ENCODE assay signal across 23 cellular contexts in the genomic region with DNA sequence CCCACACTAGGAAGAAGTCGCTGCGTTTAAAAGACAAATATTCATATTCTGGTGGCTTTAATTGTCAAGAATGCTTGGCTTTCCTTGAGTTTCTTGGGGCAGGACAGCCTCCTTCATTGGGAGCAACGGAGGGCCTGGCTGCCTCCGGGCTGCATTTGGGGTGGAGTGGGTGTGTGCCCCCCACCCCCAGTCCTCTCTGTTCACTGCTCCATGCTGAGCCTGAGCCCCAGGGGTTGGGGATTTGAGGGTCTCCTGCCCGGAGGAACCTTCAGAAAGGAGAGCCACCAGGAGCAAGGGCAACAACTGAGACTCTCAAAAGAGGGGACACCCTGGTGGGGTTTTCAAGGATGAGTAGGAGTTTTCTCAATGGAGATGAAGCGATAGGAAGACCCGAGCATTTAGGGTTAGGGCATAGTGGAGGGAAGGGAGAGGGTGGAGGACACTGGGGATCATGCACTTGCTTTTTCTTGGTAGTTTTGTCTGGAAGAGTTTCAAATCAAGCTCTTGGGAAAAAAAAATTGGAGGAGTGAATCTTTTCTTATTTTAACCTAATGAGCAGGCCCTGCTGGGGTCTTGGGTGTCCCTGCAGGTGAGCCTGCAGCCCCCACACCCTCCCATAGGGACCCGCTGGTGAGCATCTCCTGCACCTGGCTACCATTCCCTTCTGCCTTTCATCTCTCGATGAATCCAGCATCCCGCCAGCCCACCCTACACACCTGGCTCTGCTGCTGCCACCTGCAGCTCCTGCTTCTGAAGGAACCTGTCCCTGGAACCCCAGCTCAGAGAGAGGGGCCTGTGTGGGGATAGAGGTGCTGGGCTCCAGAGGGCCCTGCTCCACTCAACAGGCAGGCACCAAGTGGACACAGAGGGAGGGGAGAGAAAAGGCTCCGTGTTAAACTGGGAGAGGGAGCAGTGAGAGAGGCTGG. TPM values are rescaled to one million over a fixed set of nuclear protein-coding genes. Genes with fewer than 3 reads are reported as not detected.
"Had no signal": no experiment of that assay in that cellular context is flagged by ENCODE, and none has a peak within 500 bp of the region (broad histone marks: within the 10 kb centered on the region; RNA-seq: fewer than 3 reads in every experiment).

No MANE protein-coding gene starts in this region.

- ATAC-seq: activated T-cell treated with anti-CD3 and anti-CD28 coated beads, Interleukin-2, amount 50 U/mL, for 4 hours; esophagus mucosa; gastrocnemius medialis; stimulated activated memory B cell treated with anti-CD40 and anti-IgM and Interleukin-4, amounts not matched to agents 10 μg/mL and 1 μg/mL and 100 μg/mL, for 72 hours had no signal

- H3K4me1 Mint-ChIP-seq: activated CD4-positive, alpha-beta T cell treated with anti-CD3 and anti-CD28 coated beads, Interleukin-2, amount 10 ng/mL, durations not matched to agents 7 days and 5 days; activated naive CD4-positive, alpha-beta T cell treated with anti-CD3 and anti-CD28 coated beads, Interleukin-2, amount 50 U/mL, for 24 hours; immature natural killer cell; naive B cell; stimulated activated memory B cell treated with anti-CD40 and anti-IgM and Interleukin-4, amounts not matched to agents 10 μg/mL and 1 μg/mL and 100 μg/mL, for 72 hours had no signal

- H3K27ac ChIP-seq: ascending aorta, breast epithelium, gastrocnemius medialis, heart left ventricle, neutrophil, parathyroid adenoma, spleen, thoracic aorta, upper lobe of right lung had no signal

- DNase-seq: activated CD4-positive, alpha-beta T cell treated with anti-CD3 and anti-CD28 coated beads, Interleukin-2, amount 10 ng/mL, durations not matched to agents 7 days and 5 days; activated CD8-positive, alpha-beta memory T cell treated with anti-CD3 and anti-CD28 coated beads, Interleukin-2, amount 50 U/mL, for 4 hours; activated effector memory CD4-positive, alpha-beta T cell treated with Interleukin-2 at 50 U/mL for 16 hours; activated T-cell treated with anti-CD3 and anti-CD28 coated beads, Interleukin-2, amount 50 U/mL, for 4 hours; cortex of kidney; effector CD8-positive, alpha-beta T cell; gastrocnemius medialis; immature natural killer cell; naive B cell; spleen; stimulated activated CD4-positive, alpha-beta T cell treated with anti-CD3 and anti-CD28 coated beads, Interleukin-4, amount 100 ng/mL, for 4 hours; upper lobe of right lung had no signal

- H3K4me3 ChIP-seq: ascending aorta, breast epithelium, gastrocnemius medialis, heart left ventricle, mucosa of descending colon, spleen, thoracic aorta, upper lobe of right lung had no signal

- H3K27ac Mint-ChIP-seq: activated CD4-positive, alpha-beta T cell treated with anti-CD3 and anti-CD28 coated beads, Interleukin-2, amount 10 ng/mL, durations not matched to agents 7 days and 5 days; activated naive CD4-positive, alpha-beta T cell treated with anti-CD3 and anti-CD28 coated beads, Interleukin-2, amount 50 U/mL, for 24 hours; stimulated activated memory B cell treated with anti-CD40 and anti-IgM and Interleukin-4, amounts not matched to agents 10 μg/mL and 1 μg/mL and 100 μg/mL, for 72 hours had no signal

- H3K9me3 Mint-ChIP-seq: activated CD4-positive, alpha-beta T cell treated with anti-CD3 and anti-CD28 coated beads, Interleukin-2, amount 10 ng/mL, durations not matched to agents 7 days and 5 days; activated naive CD4-positive, alpha-beta T cell treated with anti-CD3 and anti-CD28 coated beads, Interleukin-2, amount 50 U/mL, for 24 hours; activated T-cell treated with anti-CD3 and anti-CD28 coated beads, Interleukin-2, amount 50 U/mL, for 4 hours; immature natural killer cell; naive B cell; stimulated activated memory B cell treated with anti-CD40 and anti-IgM and Interleukin-4, amounts not matched to agents 10 μg/mL and 1 μg/mL and 100 μg/mL, for 72 hours had no signal

- H3K9me3 ChIP-seq: ascending aorta, breast epithelium, gastrocnemius medialis, heart left ventricle, mucosa of descending colon, neutrophil, spleen, thoracic aorta, upper lobe of right lung had no signal

- H3K9ac ChIP-seq: parathyroid adenoma had no signal

- H3K4me3 Mint-ChIP-seq: activated CD4-positive, alpha-beta T cell treated with anti-CD3 and anti-CD28 coated beads, Interleukin-2, amount 10 ng/mL, durations not matched to agents 7 days and 5 days; activated naive CD4-positive, alpha-beta T cell treated with anti-CD3 and anti-CD28 coated beads, Interleukin-2, amount 50 U/mL, for 24 hours; activated T-cell treated with anti-CD3 and anti-CD28 coated beads, Interleukin-2, amount 50 U/mL, for 4 hours; immature natural killer cell; stimulated activated memory B cell treated with anti-CD40 and anti-IgM and Interleukin-4, amounts not matched to agents 10 μg/mL and 1 μg/mL and 100 μg/mL, for 72 hours had no signal

- H3K27me3 Mint-ChIP-seq: activated naive CD4-positive, alpha-beta T cell treated with anti-CD3 and anti-CD28 coated beads, Interleukin-2, amount 50 U/mL, for 24 hours had no signal

- H3K79me2 ChIP-seq: parathyroid adenoma had no signal

- H3K27me3 ChIP-seq: ascending aorta, upper lobe of right lung had no signal

- H3K36me3 Mint-ChIP-seq: activated naive CD4-positive, alpha-beta T cell treated with anti-CD3 and anti-CD28 coated beads, Interleukin-2, amount 50 U/mL, for 24 hours; immature natural killer cell; naive B cell; stimulated activated memory B cell treated with anti-CD40 and anti-IgM and Interleukin-4, amounts not matched to agents 10 μg/mL and 1 μg/mL and 100 μg/mL, for 72 hours had no signal

- H2AFZ ChIP-seq: parathyroid adenoma had no signal

- H3K36me3 ChIP-seq: ascending aorta, breast epithelium, gastrocnemius medialis, heart left ventricle, neutrophil, spleen, thoracic aorta, upper lobe of right lung had no signal

- H3K4me1 ChIP-seq: ascending aorta, breast epithelium, gastrocnemius medialis, heart left ventricle, parathyroid adenoma, upper lobe of right lung had no signal

RNA-seq across cellular contexts. Expression of a gene that starts 4.1 kb away (rescaled TPM):
- total RNA-seq: activated CD4-positive, alpha-beta T cell treated with anti-CD3 and anti-CD28 coated beads, Interleukin-2, amount 10 ng/mL, durations not matched to agents 7 days and 5 days; ascending aorta; breast epithelium; esophagus mucosa; heart left ventricle; thoracic aorta; upper lobe of right lung had no signal

RNA-seq across cellular contexts. Expression of a gene that starts 19.7 kb away (rescaled TPM):
- total RNA-seq: activated CD4-positive, alpha-beta T cell treated with anti-CD3 and anti-CD28 coated beads, Interleukin-2, amount 10 ng/mL, durations not matched to agents 7 days and 5 days; activated T-cell treated with anti-CD3 and anti-CD28 coated beads, Interleukin-2, amount 50 U/mL, for 4 hours; ascending aorta; breast epithelium; esophagus mucosa; gastrocnemius medialis; heart left ventricle; liver; spleen; thoracic aorta; upper lobe of right lung had no signal
